Comparison of ENCODE assay signal across 12 cellular contexts in the genomic region with DNA sequence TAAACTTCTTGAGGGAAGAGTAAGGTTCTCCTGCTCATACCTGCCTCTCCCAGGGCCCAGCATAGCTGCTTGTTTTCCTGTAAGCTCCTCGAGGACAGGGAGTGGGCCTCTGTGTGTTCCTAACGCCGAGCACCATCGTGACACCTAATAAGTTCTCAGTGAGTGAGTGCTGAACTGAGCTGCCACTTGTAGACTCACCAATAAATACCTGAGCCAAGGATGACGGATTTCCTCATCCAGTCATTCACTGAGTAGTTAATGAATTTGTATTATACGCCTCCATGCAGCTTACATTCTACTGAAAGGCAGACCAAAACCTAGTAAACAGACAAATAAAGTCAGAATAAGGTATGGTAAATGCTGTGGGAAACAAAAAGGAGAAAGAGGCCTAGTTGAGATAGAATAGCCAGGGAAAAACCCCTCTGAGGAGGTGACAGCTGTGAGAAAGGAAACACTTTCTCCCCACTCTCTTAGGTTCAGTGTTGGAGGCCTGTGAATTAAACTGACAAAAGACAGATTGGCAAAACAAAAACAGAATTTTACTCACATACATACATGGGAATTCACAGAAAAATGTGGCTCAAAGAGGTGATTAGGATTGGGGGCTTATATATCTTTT.
DNase-seq lines count a peak whose midpoint lies in the region; ATAC-seq, FAIRE-seq and TF ChIP-seq lines count a peak whose summit lies in the region.
"Had no signal": no experiment of that assay in that cellular context is flagged by ENCODE, and none has a peak within 500 bp of the region (broad histone marks: within the 10 kb centered on the region; RNA-seq: fewer than 3 reads in every experiment).

No MANE protein-coding gene starts in this region.

- no peak overlapping the region for H3K27ac ChIP-seq in CD8-positive, alpha-beta T cell (ENCODE audit: low read depth, low read length)
- no peak overlapping the region for H3K27ac ChIP-seq in H1 (ENCODE audit: low read depth, low read length)

- no peaks in the 10 kb centered on the region for H3K79me2 ChIP-seq in H1 (ENCODE audit: control insufficient read depth in 1 of 2, insufficient read depth in 2 of 2, low read length in 2 of 2)

- H3K4me3 Mint-ChIP-seq in CD8-positive, alpha-beta T cell, result no peak overlapping the region
- H3K4me3 Mint-ChIP-seq: endodermal cell had no signal

- no peak for ATAC-seq in CD8-positive, alpha-beta T cell
- peak; percentile 64 for ATAC-seq in GM19025 (IDR thresholded peaks at IDR 0.05; ENCODE audit: low read depth, unreplicated experiment)
- peak; percentile 55 for ATAC-seq in HG03045 (IDR thresholded peaks at IDR 0.05; ENCODE audit: unreplicated experiment)

- H3K4ac ChIP-seq in H1 (replicated peaks; ENCODE audit: insufficient read length, low read depth, low read length), result no peak overlapping the region

- CTCF ChIA-PET in CD8-positive, alpha-beta T cell (lab: Charles Lee), result interaction anchor here (0.7 kb wide), 1 partner anchor 341 kb away, joined by 3 read pairs; no protein-coding TSS in a partner anchor
- CTCF ChIA-PET in H1 (lab: Charles Lee; ENCODE audit: partially characterized antibody), result interaction anchor here (0.6 to 2.3 kb wide), 6 partner anchors 13 to 73 kb away, joined by 3 to 7 read pairs (median 4); no protein-coding TSS in a partner anchor

- H4K5ac ChIP-seq in H1 (ENCODE audit: insufficient read length, low read depth, low read length), result no peak overlapping the region

- intact Hi-C loops in CD8-positive, alpha-beta T cell (cut with DNase I, micrococcal nuclease), result loop anchor here in 1 of 2 experiments (5.0 kb wide), 1 partner anchor 342 kb away; no protein-coding TSS in a partner anchor

- H3K4me3 ChIP-seq in CD8-positive, alpha-beta T cell (ENCODE audit: low read depth, low read length), result no peak overlapping the region
- no peak overlapping the region for H3K4me3 ChIP-seq in H1 (ENCODE audit: extremely low read depth in 1 of 4, insufficient read depth in 2 of 4, low read depth in 3 of 4, low read length in 4 of 4)
- H3K4me3 ChIP-seq in MG63, result no peak overlapping the region

- H2AK5ac ChIP-seq in H1 (ENCODE audit: low read depth, low read length), result no peak overlapping the region

- H3K27ac Mint-ChIP-seq in CD8-positive, alpha-beta T cell, result peak overlapping the region; percentile 45
- H3K27ac Mint-ChIP-seq: endodermal cell had no signal

- peak overlapping the region; percentile 64; the same call in 1 of the 2 replicates for H2BK12ac ChIP-seq in H1 (ENCODE audit: low read depth, low read length)

- no peak overlapping the region for H3K18ac ChIP-seq in H1 (ENCODE audit: extremely low read depth, low read length)

- no peak overlapping the region for H4K8ac ChIP-seq in H1 (ENCODE audit: extremely low read depth, insufficient read depth, low read length)

- no peak overlapping the region for H2BK120ac ChIP-seq in H1 (replicated peaks; ENCODE audit: low read depth, low read length)

- no peak overlapping the region for H3K23ac ChIP-seq in H1 (ENCODE audit: insufficient read length)

- H2AFZ ChIP-seq in H1 (ENCODE audit: low read length), result no peak overlapping the region; the same call in 1 of the 2 replicates

- no peak overlapping the region for H3K56ac ChIP-seq in H1 (replicated peaks; ENCODE audit: insufficient read length, low read depth, low read length)

- FAIRE-seq in H1 (lab: Jason Lieb, UNC), result no peak
- FAIRE-seq: astrocyte, TTC549 had no signal

- DNase-seq in CD8-positive, alpha-beta T cell, result no peak
- DNase-seq in H1 (ENCODE audit: low read depth in 1 of 2, low spot score in 2 of 2) (no peak), NCI-H146 treated with DMSO at 0.1 percent for 48 hours (lab: John Stamatoyannopoulos, UW; ENCODE audit: unreplicated experiment) (no peak), AML-193 (lab: John Stamatoyannopoulos, UW) (no peak), MG63 (no peak), NCI-H1436 (lab: John Stamatoyannopoulos, UW) (no peak)
- DNase-seq: endodermal cell, NCI-H226 had no signal

- H4K91ac ChIP-seq in H1 (replicated peaks; ENCODE audit: insufficient read length, low read length), result peak overlapping the region; percentile 86

- no peak for TF ChIP-seq EP300 in H1 (IDR thresholded peaks at IDR 0.05; ENCODE audit: borderline replicate concordance in 1 of 2, low read depth in 2 of 2, low read length in 2 of 2)

- 82% methylated on average over 6 of the region's 6 CpGs; no CpG with 5 or more reads in 1 of the 2 experiments for WGBS in H1 (ENCODE audit: extremely low coverage in 1 of 2, insufficient coverage in 1 of 2, insufficient read length in 1 of 2, insufficient replicate concordance in 2 of 2, low coverage in 1 of 2, low lambda C conversion rate in 2 of 2, missing lambda C conversion rate in 1 of 2), 2 experiments

- peaks cover 2% of the 10 kb centered on the region for H3K9me3 Mint-ChIP-seq in CD8-positive, alpha-beta T cell

- no peak overlapping the region; the same call in 1 of the 2 replicates for H2BK5ac ChIP-seq in H1 (ENCODE audit: low read depth, low read length)

- H3K79me1 ChIP-seq in H1 (ENCODE audit: low read depth, low read length), result no peaks in the 10 kb centered on the region

- H3K23me2 ChIP-seq in H1 (ENCODE audit: low read depth, low read length), result no peaks in the 10 kb centered on the region

- H3K4me2 ChIP-seq in H1 (ENCODE audit: insufficient read depth in 1 of 2, low read depth in 2 of 2, low read length in 2 of 2), result no peak overlapping the region

- no peak for TF ChIP-seq RAD21 in H1 (IDR thresholded peaks at IDR 0.05 in 1 of 2, conservative IDR thresholded peaks at IDR 0.05 in 1 of 2; ENCODE audit: low read depth in 2 of 2, low read length in 2 of 2)

- H3K36me3 Mint-ChIP-seq in CD8-positive, alpha-beta T cell, result no peaks in the 10 kb centered on the region

- H2BK20ac ChIP-seq in H1 (ENCODE audit: low read length), result no peak overlapping the region

- no peak overlapping the region for H3K14ac ChIP-seq in H1 (ENCODE audit: insufficient read length)

- peaks cover 5% of the 10 kb centered on the region for H3K4me1 Mint-ChIP-seq in CD8-positive, alpha-beta T cell (ENCODE audit: low read depth)

- no peaks in the 10 kb centered on the region for H3K9me3 ChIP-seq in CD8-positive, alpha-beta T cell (ENCODE audit: low read length)
- H3K9me3 ChIP-seq in H1 (ENCODE audit: insufficient read depth in 2 of 2, low read depth in 1 of 2, low read length in 1 of 2) (no peaks in the 10 kb centered on the region), MG63 (no peaks in the 10 kb centered on the region)

- H2BK15ac ChIP-seq in H1 (ENCODE audit: low read length), result no peak overlapping the region

- no peaks in the 10 kb centered on the region for H4K20me1 ChIP-seq in H1 (replicated peaks in 1 of 2; ENCODE audit: control insufficient read depth in 1 of 2, insufficient read depth in 2 of 2, low read length in 2 of 2)

- H3K9ac ChIP-seq in H1 (replicated peaks in 1 of 4; ENCODE audit: extremely low read depth in 1 of 4, low read depth in 3 of 4, low read length in 3 of 4), result no peak overlapping the region

- H3K27me3 ChIP-seq in CD8-positive, alpha-beta T cell (ENCODE audit: insufficient read depth, low read length), result no peaks in the 10 kb centered on the region
- no peaks in the 10 kb centered on the region for H3K27me3 ChIP-seq in H1 (replicated peaks in 1 of 4; ENCODE audit: control insufficient read depth in 3 of 4, extremely low read depth in 1 of 4, insufficient read depth in 3 of 4, low read length in 3 of 4)
- H3K27me3 ChIP-seq in MG63, result no peaks in the 10 kb centered on the region

- no peaks in the 10 kb centered on the region for H3K36me3 ChIP-seq in CD8-positive, alpha-beta T cell (ENCODE audit: insufficient read depth, low read length)
- H3K36me3 ChIP-seq in H1 (ENCODE audit: control insufficient read depth in 2 of 4, insufficient read depth in 4 of 4, low read length in 3 of 4) (no peaks in the 10 kb centered on the region), MG63 (no peaks in the 10 kb centered on the region)

- POLR2A ChIA-PET in CD8-positive, alpha-beta T cell (lab: Charles Lee), result no interaction called here
- POLR2A ChIA-PET in H1 (lab: Charles Lee; ENCODE audit: partially characterized antibody), result interaction anchor here (0.9 kb wide), 1 partner anchor 9 kb away, joined by 4 read pairs; no protein-coding TSS in a partner anchor

- no peak for TF ChIP-seq CTCF in CD8-positive, alpha-beta T cell (IDR thresholded peaks at IDR 0.05)
- no peak for TF ChIP-seq CTCF in H1 (IDR thresholded peaks at IDR 0.05; ENCODE audit: control extremely low read depth in 1 of 3, insufficient read depth in 1 of 3, low read depth in 1 of 3, low read length in 3 of 3)

- H3K4me1 ChIP-seq in CD8-positive, alpha-beta T cell (ENCODE audit: insufficient read depth, low read length), result no peaks in the 10 kb centered on the region
- H3K4me1 ChIP-seq in H1 (replicated peaks in 1 of 4; ENCODE audit: control insufficient read depth in 3 of 4, insufficient read depth in 4 of 4, low read length in 3 of 4), result peaks cover 4 to 14% (median 5%) of the 10 kb centered on the region in 4 experiments; a peak in 6 of 7 replicates

- H3K27me3 Mint-ChIP-seq in CD8-positive, alpha-beta T cell (ENCODE audit: low read depth), result no peaks in the 10 kb centered on the region

- no peak for TF ChIP-seq POLR2A in H1 (IDR thresholded peaks at IDR 0.05; ENCODE audit: control extremely low read depth in 1 of 2, low read depth in 2 of 2, low read length in 2 of 2)

TF ChIP-seq in H1, 55 proteins besides CTCF, POLR2A, EP300 and RAD21:
- no peak for TF ChIP-seq RFX5 (IDR thresholded peaks at IDR 0.05; ENCODE audit: borderline replicate concordance, low read depth, low read length)
